In genomic region chr15:86328658-86329057, GRCh38 we compare ENCODE assay signal across 1 cellular context.
TF ChIP-seq lines count a peak whose summit lies in the region.

No MANE protein-coding gene starts in this region.

TF ChIP-seq in SK-N-SH treated with all-trans-retinoic acid at 6 μM for 48 hours, 23 proteins besides CTCF, POLR2A, EP300 and RAD21 (continued from another document):
- TF ChIP-seq RARB (CRISPR knock-in tag; IDR thresholded peaks at IDR 0.05) (no peak), ZNF8 (CRISPR knock-in tag; IDR thresholded peaks at IDR 0.05) (no peak), CSDC2 (CRISPR knock-in tag; IDR thresholded peaks at IDR 0.05) (no peak), ZFP3 (CRISPR knock-in tag; IDR thresholded peaks at IDR 0.05) (no peak), ESRRG (CRISPR knock-in tag; IDR thresholded peaks at IDR 0.05) (no peak), POU6F1 (CRISPR knock-in tag; IDR thresholded peaks at IDR 0.05; ENCODE audit: borderline replicate concordance, low read depth) (no peak), BACH2 (CRISPR knock-in tag; IDR thresholded peaks at IDR 0.05; ENCODE audit: borderline replicate concordance) (no peak), ZNF70 (CRISPR knock-in tag; IDR thresholded peaks at IDR 0.05) (no peak), ZNF565 (CRISPR knock-in tag; conservative IDR thresholded peaks at IDR 0.05; ENCODE audit: low read depth) (no peak), ARNTL (CRISPR knock-in tag; IDR thresholded peaks at IDR 0.05; ENCODE audit: borderline replicate concordance, low read depth) (no peak), GLIS3 (CRISPR knock-in tag; IDR thresholded peaks at IDR 0.05) (no peak), CSRNP3 (CRISPR knock-in tag; IDR thresholded peaks at IDR 0.05) (no peak)
